In the genomic region with DNA sequence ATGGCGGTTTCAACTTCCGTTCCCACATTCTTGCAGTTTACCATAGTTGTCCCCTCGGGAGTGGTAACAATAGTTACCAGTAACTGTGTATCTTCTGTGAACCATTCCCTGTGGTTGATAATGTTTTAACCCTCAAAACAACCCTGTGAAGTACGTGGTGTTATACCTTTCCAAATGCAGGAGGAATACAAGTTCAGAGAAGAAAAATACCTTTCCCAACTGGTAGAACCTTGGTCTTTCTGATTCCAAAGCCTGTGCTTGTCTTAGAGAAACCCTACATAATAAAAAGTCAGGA, we compare ENCODE assay signal across 8 cellular contexts. TPM values are rescaled to one million over a fixed set of nuclear protein-coding genes. Genes with fewer than 3 reads are reported as not detected.
A peak's percentile ranks its signal among the peaks of the same experiment; 100 is the strongest.
DNase-seq lines count a peak whose midpoint lies in the region; ATAC-seq and TF ChIP-seq lines count a peak whose summit lies in the region.

No MANE protein-coding gene starts in this region.

- H3K36me3 ChIP-seq in HAP-1 (replicated peaks) (peaks cover 30% of the 10 kb centered on the region), iPS-20b (ENCODE audit: insufficient read depth, low read depth, low read length) (peaks cover 42% of the 10 kb centered on the region), thoracic aorta (peaks cover 10% of the 10 kb centered on the region)

- CTCF ChIA-PET in CD4-positive, alpha-beta T cell (lab: Charles Lee), result no interaction called here
- CTCF ChIA-PET in WTC11 (lab: Charles Lee), result interaction anchor here (2.6 kb wide), 1 partner anchor 292 kb away, joined by 12 read pairs; no protein-coding TSS in a partner anchor

- DNase-seq in CD4-positive, alpha-beta T cell, result no peak
- DNase-seq in HAP-1 (ENCODE audit: low spot score in 2 of 2) (no peak), WTC11 (ENCODE audit: low spot score) (no peak), thoracic aorta (ENCODE audit: low spot score) (no peak)
- DNase-seq in stimulated activated CD4-positive, alpha-beta T cell treated with anti-CD3 and anti-CD28 coated beads, Interleukin-4, amount 100 ng/mL, for 1 hour, result no peak
- DNase-seq in effector CD4-positive, alpha-beta T cell, result no peak

- no peaks in the 10 kb centered on the region for H3K27me3 Mint-ChIP-seq in CD4-positive, alpha-beta T cell
- no peaks in the 10 kb centered on the region for H3K27me3 Mint-ChIP-seq in WTC11 (ENCODE audit: low read depth)

- peak overlapping the region; percentile 97 for H3K4me3 Mint-ChIP-seq in CD4-positive, alpha-beta T cell
- peak overlapping the region; percentile 97 for H3K4me3 Mint-ChIP-seq in WTC11

- peaks cover 70% of the 10 kb centered on the region for H3K4me1 Mint-ChIP-seq in CD4-positive, alpha-beta T cell (ENCODE audit: low read depth)
- H3K4me1 Mint-ChIP-seq in WTC11, result peaks cover 33% of the 10 kb centered on the region

- peak overlapping the region; percentile 99 for H3K9ac ChIP-seq in iPS-20b (ENCODE audit: low read depth, low read length)

- in situ Hi-C loops in HAP-1 (cut with MboI; ENCODE audit: low sequenced_read_pairs), result no loop called here

- no peaks in the 10 kb centered on the region for H3K27me3 ChIP-seq in CD4-positive, alpha-beta T cell (ENCODE audit: control insufficient read depth, insufficient read depth, low read length)
- no peaks in the 10 kb centered on the region for H3K27me3 ChIP-seq in HAP-1 (ENCODE audit: low read depth)
- H3K27me3 ChIP-seq in iPS-20b (ENCODE audit: insufficient read depth, low read length), result no peaks in the 10 kb centered on the region
- no peaks in the 10 kb centered on the region for H3K27me3 ChIP-seq in thoracic aorta (replicated peaks; ENCODE audit: insufficient read depth)

- peak overlapping the region; percentile 92 for H3K27ac Mint-ChIP-seq in CD4-positive, alpha-beta T cell
- H3K27ac Mint-ChIP-seq in WTC11, result peak overlapping the region; percentile 99

- no peak for TF ChIP-seq CTCF in CD4-positive, alpha-beta T cell (IDR thresholded peaks at IDR 0.05)
- TF ChIP-seq CTCF in WTC11 (IDR thresholded peaks at IDR 0.05), result no peak
- TF ChIP-seq CTCF in thoracic aorta (IDR thresholded peaks at IDR 0.05), result no peak

- H3K9me3 Mint-ChIP-seq in CD4-positive, alpha-beta T cell, result no peaks in the 10 kb centered on the region
- no peaks in the 10 kb centered on the region for H3K9me3 Mint-ChIP-seq in WTC11

- H3K36me3 Mint-ChIP-seq in CD4-positive, alpha-beta T cell (ENCODE audit: low read depth), result peaks cover 46% of the 10 kb centered on the region
- H3K36me3 Mint-ChIP-seq in WTC11, result peaks cover 32% of the 10 kb centered on the region

- POLR2A ChIA-PET in CD4-positive, alpha-beta T cell (lab: Charles Lee), result interaction anchor here (0.6 to 3.3 kb wide), 10 partner anchors 8 to 347 kb away, joined by 3 to 63 read pairs (median 5); a partner anchor contains a TSS
- POLR2A ChIA-PET in WTC11 (lab: Charles Lee), result interaction anchor here (1.0 to 2.3 kb wide), 2 partner anchors 20 to 347 kb away, joined by 4 to 10 read pairs; a partner anchor contains a TSS

- ATAC-seq in CD4-positive, alpha-beta T cell (ENCODE audit: poor library complexity), result no peak
- ATAC-seq in WTC11, result no peak
- no peak for ATAC-seq in thoracic aorta (ENCODE audit: insufficient number of reproducible peaks, low FRiP score, low read depth)
- no peak for ATAC-seq in GM19324 (IDR thresholded peaks at IDR 0.05; ENCODE audit: low FRiP score, unreplicated experiment)

- peak overlapping the region; percentile 90 for H3K4me3 ChIP-seq in HAP-1
- peak overlapping the region; percentile 99 for H3K4me3 ChIP-seq in iPS-20b (ENCODE audit: low read length)
- peak overlapping the region; percentile 83 for H3K4me3 ChIP-seq in thoracic aorta

- peaks cover 22% of the 10 kb centered on the region for H3K4me1 ChIP-seq in HAP-1
- peaks cover 18% of the 10 kb centered on the region for H3K4me1 ChIP-seq in iPS-20b (ENCODE audit: insufficient read depth, low read length)
- peaks cover 12 to 46% of the 10 kb centered on the region in 2 donors for H3K4me1 ChIP-seq in thoracic aorta (ENCODE audit: control insufficient read depth in 1 of 2, low read depth in 2 of 2)

- intact Hi-C loops in CD4-positive, alpha-beta T cell (cut with DNase I, micrococcal nuclease), result loop anchor here (1.0 to 10.0 kb wide), 9 partner anchors 24 to 1888 kb away; a partner anchor contains a TSS

- no peaks in the 10 kb centered on the region for H3K9me3 ChIP-seq in CD4-positive, alpha-beta T cell (ENCODE audit: control insufficient read depth, low read length)
- H3K9me3 ChIP-seq in HAP-1 (no peaks in the 10 kb centered on the region), iPS-20b (ENCODE audit: insufficient read depth, low read depth, low read length) (no peaks in the 10 kb centered on the region), thoracic aorta (no peaks in the 10 kb centered on the region)

- peak overlapping the region; percentile 84 for H3K27ac ChIP-seq in CD4-positive, alpha-beta T cell (ENCODE audit: low read depth, low read length)
- peak overlapping the region; percentile 93 for H3K27ac ChIP-seq in iPS-20b (ENCODE audit: low read length)
- H3K27ac ChIP-seq in thoracic aorta, result peak overlapping the region; percentile 82 to 83

TF ChIP-seq in WTC11, 78 proteins besides CTCF, POLR2A, EP300 and RAD21:
- TF ChIP-seq, protein P1, sequence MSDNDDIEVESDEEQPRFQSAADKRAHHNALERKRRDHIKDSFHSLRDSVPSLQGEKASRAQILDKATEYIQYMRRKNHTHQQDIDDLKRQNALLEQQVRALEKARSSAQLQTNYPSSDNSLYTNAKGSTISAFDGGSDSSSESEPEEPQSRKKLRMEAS (CRISPR knock-in tag; IDR thresholded peaks at IDR 0.05), result no peak
- TF ChIP-seq GTF2I (CRISPR knock-in tag; conservative IDR thresholded peaks at IDR 0.05) (no peak), ZNF317 (CRISPR knock-in tag; IDR thresholded peaks at IDR 0.05; ENCODE audit: borderline replicate concordance, low read depth) (no peak), ESRRA (CRISPR knock-in tag; IDR thresholded peaks at IDR 0.05; ENCODE audit: borderline replicate concordance) (no peak), ELF4 (CRISPR knock-in tag; IDR thresholded peaks at IDR 0.05; ENCODE audit: low read depth) (no peak), CBFB (CRISPR knock-in tag; IDR thresholded peaks at IDR 0.05; ENCODE audit: low read depth) (no peak)

RNA-seq across cellular contexts. Expression of a gene that starts 0.8 kb away (rescaled TPM):
- total RNA-seq in CD4-positive, alpha-beta T cell, result 10 to 100 TPM; 29.4 to 34.1 TPM
- total RNA-seq in WTC11 (2021) (74.7 to 89.4 TPM (median 79.0 TPM) in 3 replicates), thoracic aorta (10 to 100 TPM; 30.9 to 38.9 TPM)

RNA-seq across cellular contexts. Expression of a gene that starts 1.9 kb away (rescaled TPM):
- total RNA-seq in CD4-positive, alpha-beta T cell, result 10 to 100 TPM; 14.3 to 15.4 TPM
- total RNA-seq in WTC11 (2021) (80.6 to 89.2 TPM (median 80.9 TPM) in 3 replicates), thoracic aorta (10 to 100 TPM; 22.3 to 53.8 TPM)

RNA-seq across cellular contexts. Expression of a gene that starts 23.3 kb away (rescaled TPM):
- 10 to 100 TPM; 23.4 to 24.0 TPM for total RNA-seq in CD4-positive, alpha-beta T cell
- total RNA-seq in WTC11 (2021), result 9.4 to 10.1 TPM (median 9.9 TPM) in 3 replicates
- total RNA-seq in thoracic aorta, result 10 to 100 TPM in 1 of 2 donors, 1 to 10 TPM in 1; 5.4 to 16.2 TPM
